Comparison of ENCODE assay signal across 1 cellular context in the genomic region with DNA sequence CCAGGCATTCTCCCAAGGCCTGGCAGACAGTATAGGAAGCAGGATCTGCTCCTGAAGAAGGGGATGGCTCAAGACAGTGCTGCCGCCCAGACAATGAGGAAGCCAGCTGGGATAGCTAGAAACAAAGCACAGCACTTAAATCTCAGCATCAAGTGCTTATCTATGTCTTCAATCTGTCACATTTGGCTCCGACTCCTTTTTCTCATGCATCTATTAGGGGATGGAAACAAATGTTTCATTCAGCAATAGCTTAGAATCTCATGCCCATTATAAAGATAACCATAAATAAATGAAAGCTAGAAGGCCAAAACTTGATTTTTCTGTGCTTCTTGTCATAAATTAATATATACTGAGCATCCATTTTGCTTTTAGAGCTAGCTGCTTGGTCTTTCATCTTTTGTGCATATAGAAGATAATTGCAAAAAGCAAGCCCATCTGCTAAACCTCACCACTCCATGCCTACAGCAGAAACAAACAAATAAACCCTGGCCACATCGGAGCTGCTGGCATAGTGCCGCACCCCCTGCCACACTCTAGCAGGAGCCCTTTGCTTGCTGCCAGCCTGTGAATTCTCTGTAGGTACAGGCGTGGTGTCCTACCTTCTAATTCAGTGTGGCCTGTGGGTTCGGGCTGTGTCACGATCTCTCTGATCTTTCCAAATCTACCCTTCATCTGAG.
TF ChIP-seq lines count a peak whose summit lies in the region.

No MANE protein-coding gene starts in this region.

TF ChIP-seq in SK-N-SH treated with all-trans-retinoic acid at 6 μM for 48 hours, 23 proteins besides CTCF, POLR2A, EP300 and RAD21 (continued from another document):
- no peak for TF ChIP-seq TSHZ2 (CRISPR knock-in tag; IDR thresholded peaks at IDR 0.05)
- no peak for TF ChIP-seq ZFP30 (CRISPR knock-in tag; IDR thresholded peaks at IDR 0.05)
- TF ChIP-seq OSR1 (CRISPR knock-in tag; IDR thresholded peaks at IDR 0.05), result no peak
- TF ChIP-seq ZNF565 (CRISPR knock-in tag; conservative IDR thresholded peaks at IDR 0.05; ENCODE audit: low read depth), result no peak
- TF ChIP-seq PATZ1 (CRISPR knock-in tag; IDR thresholded peaks at IDR 0.05; ENCODE audit: borderline replicate concordance), result peak; percentile 41; the same call in 1 of the 2 replicates
- TF ChIP-seq ISL1 (CRISPR knock-in tag; IDR thresholded peaks at IDR 0.05), result peak; percentile 99
- TF ChIP-seq, protein P1, sequence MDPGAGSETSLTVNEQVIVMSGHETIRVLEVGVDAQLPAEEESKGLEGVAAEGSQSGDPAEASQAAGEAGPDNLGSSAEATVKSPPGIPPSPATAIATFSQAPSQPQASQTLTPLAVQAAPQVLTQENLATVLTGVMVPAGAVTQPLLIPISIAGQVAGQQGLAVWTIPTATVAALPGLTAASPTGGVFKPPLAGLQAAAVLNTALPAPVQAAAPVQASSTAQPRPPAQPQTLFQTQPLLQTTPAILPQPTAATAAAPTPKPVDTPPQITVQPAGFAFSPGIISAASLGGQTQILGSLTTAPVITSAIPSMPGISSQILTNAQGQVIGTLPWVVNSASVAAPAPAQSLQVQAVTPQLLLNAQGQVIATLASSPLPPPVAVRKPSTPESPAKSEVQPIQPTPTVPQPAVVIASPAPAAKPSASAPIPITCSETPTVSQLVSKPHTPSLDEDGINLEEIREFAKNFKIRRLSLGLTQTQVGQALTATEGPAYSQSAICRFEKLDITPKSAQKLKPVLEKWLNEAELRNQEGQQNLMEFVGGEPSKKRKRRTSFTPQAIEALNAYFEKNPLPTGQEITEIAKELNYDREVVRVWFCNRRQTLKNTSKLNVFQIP (CRISPR knock-in tag; IDR thresholded peaks at IDR 0.05; ENCODE audit: borderline replicate concordance, low read depth), result no peak
- peak; percentile 86; the same call in 1 of the 2 replicates for TF ChIP-seq ESRRG (CRISPR knock-in tag; IDR thresholded peaks at IDR 0.05)
- no peak for TF ChIP-seq GLIS3 (CRISPR knock-in tag; IDR thresholded peaks at IDR 0.05)
- TF ChIP-seq ARNTL (CRISPR knock-in tag; IDR thresholded peaks at IDR 0.05; ENCODE audit: borderline replicate concordance, low read depth), result no peak
- TF ChIP-seq CSDC2 (CRISPR knock-in tag; IDR thresholded peaks at IDR 0.05), result no peak
- no peak for TF ChIP-seq ZC3H10 (CRISPR knock-in tag; IDR thresholded peaks at IDR 0.05)
- no peak for TF ChIP-seq TOX (CRISPR knock-in tag; IDR thresholded peaks at IDR 0.05; ENCODE audit: borderline replicate concordance)
- TF ChIP-seq PPARA (CRISPR knock-in tag; IDR thresholded peaks at IDR 0.05; ENCODE audit: borderline replicate concordance), result no peak
- TF ChIP-seq BACH2 (CRISPR knock-in tag; IDR thresholded peaks at IDR 0.05; ENCODE audit: borderline replicate concordance), result no peak
- TF ChIP-seq RARB (CRISPR knock-in tag; IDR thresholded peaks at IDR 0.05), result no peak
- TF ChIP-seq, protein P2, sequence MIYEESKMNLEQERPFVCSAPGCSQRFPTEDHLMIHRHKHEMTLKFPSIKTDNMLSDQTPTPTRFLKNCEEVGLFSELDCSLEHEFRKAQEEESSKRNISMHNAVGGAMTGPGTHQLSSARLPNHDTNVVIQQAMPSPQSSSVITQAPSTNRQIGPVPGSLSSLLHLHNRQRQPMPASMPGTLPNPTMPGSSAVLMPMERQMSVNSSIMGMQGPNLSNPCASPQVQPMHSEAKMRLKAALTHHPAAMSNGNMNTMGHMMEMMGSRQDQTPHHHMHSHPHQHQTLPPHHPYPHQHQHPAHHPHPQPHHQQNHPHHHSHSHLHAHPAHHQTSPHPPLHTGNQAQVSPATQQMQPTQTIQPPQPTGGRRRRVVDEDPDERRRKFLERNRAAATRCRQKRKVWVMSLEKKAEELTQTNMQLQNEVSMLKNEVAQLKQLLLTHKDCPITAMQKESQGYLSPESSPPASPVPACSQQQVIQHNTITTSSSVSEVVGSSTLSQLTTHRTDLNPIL (CRISPR knock-in tag; IDR thresholded peaks at IDR 0.05; ENCODE audit: low read depth), result peak; percentile 55; the same call in 1 of the 2 replicates
